Comparison of ENCODE assay signal across 8 cellular contexts in genomic region chr9:23319092-23319491, GRCh38.
"Had no signal": no experiment of that assay in that cellular context is flagged by ENCODE, and none has a peak within 500 bp of the region (broad histone marks: within the 10 kb centered on the region; RNA-seq: fewer than 3 reads in every experiment).

No MANE protein-coding gene starts in this region.

- H3K4me3 ChIP-seq: GM23248, HAP-1 had no signal

- DNase-seq: GM23248, GOT3, H7, HFFc6, KBM-7 had no signal

- H3K4me1 ChIP-seq: HAP-1 had no signal

- H3K9me3 ChIP-seq: HAP-1 had no signal

- ATAC-seq: HCT116 had no signal

- H2AFZ ChIP-seq: GM23248 had no signal

- H3K27ac ChIP-seq: GM23248 had no signal

- FAIRE-seq: HTR-8/SVneo had no signal

- H3K9ac ChIP-seq: GM23248 had no signal

- H3K36me3 ChIP-seq: HAP-1 had no signal
